1 cellular context compared by ENCODE assay signal in genomic region chrY:19541485-19542306, GRCh38.
TF ChIP-seq lines count a peak whose summit lies in the region.

No MANE protein-coding gene starts in this region.

TF ChIP-seq in GM23338, 12 proteins besides CTCF, POLR2A, EP300 and RAD21 (continued from another document):
- TF ChIP-seq ZNF462 (CRISPR knock-in tag; IDR thresholded peaks at IDR 0.05) (no peak), NANOG (IDR thresholded peaks at IDR 0.05; ENCODE audit: borderline replicate concordance) (no peak), EZH2 (IDR thresholded peaks at IDR 0.05; ENCODE audit: low read depth, unreplicated experiment) (no peak), ZNF114 (CRISPR knock-in tag; IDR thresholded peaks at IDR 0.05) (no peak), EZH2phosphoT487 (IDR thresholded peaks at IDR 0.05; ENCODE audit: unreplicated experiment) (no peak), CREB1 (CRISPR knock-in tag; IDR thresholded peaks at IDR 0.05; ENCODE audit: low read depth) (no peak), POLR2AphosphoS5 (IDR thresholded peaks at IDR 0.05; ENCODE audit: low read depth) (no peak), JUNB (IDR thresholded peaks at IDR 0.05; ENCODE audit: unreplicated experiment) (no peak), ZNF331 (CRISPR knock-in tag; IDR thresholded peaks at IDR 0.05; ENCODE audit: low read depth) (no peak)
- TF ChIP-seq, protein P1, sequence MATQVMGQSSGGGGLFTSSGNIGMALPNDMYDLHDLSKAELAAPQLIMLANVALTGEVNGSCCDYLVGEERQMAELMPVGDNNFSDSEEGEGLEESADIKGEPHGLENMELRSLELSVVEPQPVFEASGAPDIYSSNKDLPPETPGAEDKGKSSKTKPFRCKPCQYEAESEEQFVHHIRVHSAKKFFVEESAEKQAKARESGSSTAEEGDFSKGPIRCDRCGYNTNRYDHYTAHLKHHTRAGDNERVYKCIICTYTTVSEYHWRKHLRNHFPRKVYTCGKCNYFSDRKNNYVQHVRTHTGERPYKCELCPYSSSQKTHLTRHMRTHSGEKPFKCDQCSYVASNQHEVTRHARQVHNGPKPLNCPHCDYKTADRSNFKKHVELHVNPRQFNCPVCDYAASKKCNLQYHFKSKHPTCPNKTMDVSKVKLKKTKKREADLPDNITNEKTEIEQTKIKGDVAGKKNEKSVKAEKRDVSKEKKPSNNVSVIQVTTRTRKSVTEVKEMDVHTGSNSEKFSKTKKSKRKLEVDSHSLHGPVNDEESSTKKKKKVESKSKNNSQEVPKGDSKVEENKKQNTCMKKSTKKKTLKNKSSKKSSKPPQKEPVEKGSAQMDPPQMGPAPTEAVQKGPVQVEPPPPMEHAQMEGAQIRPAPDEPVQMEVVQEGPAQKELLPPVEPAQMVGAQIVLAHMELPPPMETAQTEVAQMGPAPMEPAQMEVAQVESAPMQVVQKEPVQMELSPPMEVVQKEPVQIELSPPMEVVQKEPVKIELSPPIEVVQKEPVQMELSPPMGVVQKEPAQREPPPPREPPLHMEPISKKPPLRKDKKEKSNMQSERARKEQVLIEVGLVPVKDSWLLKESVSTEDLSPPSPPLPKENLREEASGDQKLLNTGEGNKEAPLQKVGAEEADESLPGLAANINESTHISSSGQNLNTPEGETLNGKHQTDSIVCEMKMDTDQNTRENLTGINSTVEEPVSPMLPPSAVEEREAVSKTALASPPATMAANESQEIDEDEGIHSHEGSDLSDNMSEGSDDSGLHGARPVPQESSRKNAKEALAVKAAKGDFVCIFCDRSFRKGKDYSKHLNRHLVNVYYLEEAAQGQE (IDR thresholded peaks at IDR 0.05; ENCODE audit: unreplicated experiment): no peak
TF ChIP-seq in GM23338: peak in this region for 0.
